In genomic region chr18:46424898-46425297, GRCh38 we compare ENCODE assay signal across 20 cellular contexts.
DNase-seq lines count a peak whose midpoint lies in the region; ATAC-seq and TF ChIP-seq lines count a peak whose summit lies in the region.
"Had no signal": no experiment of that assay in that cellular context is flagged by ENCODE, and none has a peak within 500 bp of the region (broad histone marks: within the 10 kb centered on the region; RNA-seq: fewer than 3 reads in every experiment).

No MANE protein-coding gene starts in this region.

- peaks cover 29% of the 10 kb centered on the region for H3K4me1 Mint-ChIP-seq in GM23338
- H3K4me1 Mint-ChIP-seq: B cell had no signal

- no peaks in the 10 kb centered on the region for H3K9me3 ChIP-seq in SJCRH30 (replicated peaks)
- H3K9me3 ChIP-seq in left lung: no peaks in the 10 kb centered on the region
- H3K9me3 ChIP-seq: spleen had no signal

- peak; percentile 96 for ATAC-seq in GM23338
- ATAC-seq in left lung: peak; percentile 91
- ATAC-seq in GM18873 (IDR thresholded peaks at IDR 0.05; ENCODE audit: low FRiP score, unreplicated experiment): no peak
- no peak for ATAC-seq in HG02840 (IDR thresholded peaks at IDR 0.05; ENCODE audit: low FRiP score, unreplicated experiment)

- H3K4me2 ChIP-seq in GM23338: 0 out of 2 replicates have a peak overlapping the region, but pooled peaks have one; percentile 16
- H3K4me2 ChIP-seq: KMS-11 had no signal

- TF ChIP-seq CTCF in GM23338 (conservative IDR thresholded peaks at IDR 0.05; ENCODE audit: low read depth in 2 of 2): no peak
- TF ChIP-seq CTCF in left lung (IDR thresholded peaks at IDR 0.05): no peak

- DNase-seq in COLO668 (lab: John Stamatoyannopoulos, UW; ENCODE audit: unreplicated experiment) (peak; percentile 76), GM23338 (ENCODE audit: low spot score) (peak; percentile 78), SJCRH30 (peak; percentile 53 to 69), left lung (no peak)
- DNase-seq in stimulated activated naive CD4-positive, alpha-beta T cell (lab: John Stamatoyannopoulos, UW): no peak
- no peak for DNase-seq in central memory CD4-positive, alpha-beta T cell
- DNase-seq: activated CD4-positive, alpha-beta T cell treated with anti-CD3 and anti-CD28 coated beads for 48 hours; activated naive CD8-positive, alpha-beta T cell treated with anti-CD3 and anti-CD28 coated beads for 36 hours; activated T-cell treated with anti-CD3 and anti-CD28 coated beads, Interleukin-2, amount 50 U/mL, for 24 hours; foreskin melanocyte; NCI-H1694; NCI-H82; SHP77 treated with DMSO at 0.1 percent for 48 hours; spleen; stimulated activated naive CD4-positive, alpha-beta T cell treated with Interleukin-2 at 50 U/mL for 16 hours; T1000 had no signal

- intact Hi-C loops in left lung (cut with DNase I): no loop called here

- H3K27me3 Mint-ChIP-seq in GM23338 (ENCODE audit: insufficient read depth, low read depth, poor library complexity): peaks cover 21% of the 10 kb centered on the region
- H3K27me3 Mint-ChIP-seq: activated naive CD8-positive, alpha-beta T cell treated with anti-CD3 and anti-CD28 coated beads for 36 hours; activated T-cell treated with anti-CD3 and anti-CD28 coated beads, Interleukin-2, amount 50 U/mL, for 24 hours had no signal

- H2AFZ ChIP-seq in GM23338: no peak overlapping the region

- H3F3A ChIP-seq in GM23338 (replicated peaks; ENCODE audit: low read depth): no peaks in the 10 kb centered on the region

- H4K20me1 ChIP-seq in GM23338 (replicated peaks; ENCODE audit: insufficient read depth): no peaks in the 10 kb centered on the region

- no peaks in the 10 kb centered on the region for H3K79me2 ChIP-seq in GM23338 (replicated peaks; ENCODE audit: insufficient read depth)

- H3K27ac Mint-ChIP-seq in GM23338: no peak overlapping the region
- H3K27ac Mint-ChIP-seq: activated naive CD8-positive, alpha-beta T cell treated with anti-CD3 and anti-CD28 coated beads for 36 hours; activated T-cell treated with anti-CD3 and anti-CD28 coated beads, Interleukin-2, amount 50 U/mL, for 24 hours; B cell had no signal

- H3K4me3 ChIP-seq in GM23338: no peak overlapping the region
- H3K4me3 ChIP-seq in SJCRH30: no peak overlapping the region
- H3K4me3 ChIP-seq in left lung: no peak overlapping the region
- H3K4me3 ChIP-seq: spleen had no signal

- no peaks in the 10 kb centered on the region for H3K9me3 Mint-ChIP-seq in GM23338
- H3K9me3 Mint-ChIP-seq: activated naive CD8-positive, alpha-beta T cell treated with anti-CD3 and anti-CD28 coated beads for 36 hours; activated T-cell treated with anti-CD3 and anti-CD28 coated beads, Interleukin-2, amount 50 U/mL, for 24 hours had no signal

- no peaks in the 10 kb centered on the region for H3K36me3 ChIP-seq in GM23338 (ENCODE audit: insufficient read depth)
- H3K36me3 ChIP-seq in SJCRH30: no peaks in the 10 kb centered on the region
- H3K36me3 ChIP-seq in left lung: no peaks in the 10 kb centered on the region
- H3K36me3 ChIP-seq: spleen had no signal

- H3K27me3 ChIP-seq in GM23338 (ENCODE audit: insufficient read depth) (no peaks in the 10 kb centered on the region), SJCRH30 (no peaks in the 10 kb centered on the region), left lung (no peaks in the 10 kb centered on the region)
- H3K27me3 ChIP-seq: spleen had no signal

- H3K4me1 ChIP-seq in GM23338 (ENCODE audit: insufficient read depth) (peaks cover 5% of the 10 kb centered on the region), SJCRH30 (peaks cover 8% of the 10 kb centered on the region; the same call in 1 of the 2 replicates), left lung (no peaks in the 10 kb centered on the region)
- H3K4me1 ChIP-seq: spleen had no signal

- H3K36me3 Mint-ChIP-seq in GM23338 (ENCODE audit: low read depth): no peaks in the 10 kb centered on the region; the same call in 2 of the 3 replicates
- H3K36me3 Mint-ChIP-seq: activated naive CD8-positive, alpha-beta T cell treated with anti-CD3 and anti-CD28 coated beads for 36 hours had no signal

- H3K27ac ChIP-seq in GM23338 (ENCODE audit: low read depth) (no peak overlapping the region), SJCRH30 (no peak overlapping the region), left lung (no peak overlapping the region)
- H3K27ac ChIP-seq: KMS-11, spleen had no signal

- H3K9me2 ChIP-seq in GM23338 (ENCODE audit: insufficient read depth): no peaks in the 10 kb centered on the region

- H3K4me3 Mint-ChIP-seq in GM23338: no peak overlapping the region
- H3K4me3 Mint-ChIP-seq: activated naive CD8-positive, alpha-beta T cell treated with anti-CD3 and anti-CD28 coated beads for 36 hours; activated T-cell treated with anti-CD3 and anti-CD28 coated beads, Interleukin-2, amount 50 U/mL, for 24 hours; B cell had no signal

TF ChIP-seq in GM23338, 12 proteins besides CTCF, POLR2A, EP300 and RAD21:
- TF ChIP-seq JUNB (IDR thresholded peaks at IDR 0.05; ENCODE audit: unreplicated experiment) (no peak), ZNF331 (CRISPR knock-in tag; IDR thresholded peaks at IDR 0.05; ENCODE audit: low read depth) (no peak), NANOG (IDR thresholded peaks at IDR 0.05; ENCODE audit: borderline replicate concordance) (no peak), CREB1 (CRISPR knock-in tag; IDR thresholded peaks at IDR 0.05; ENCODE audit: low read depth) (no peak), ZNF114 (CRISPR knock-in tag; IDR thresholded peaks at IDR 0.05) (no peak)

Comparison
In these comparisons a context has a peak if more than half of its experiments do, and no peak if none do; other contexts are left out.
1. DNase-seq: peak in COLO668 (single experiment), GM23338 (single experiment) and SJCRH30 (2 of 2); none in left lung (0 of 2), stimulated activated naive CD4-positive, alpha-beta T cell (0 of 6) and central memory CD4-positive, alpha-beta T cell (single experiment).
2. ATAC-seq: peak in GM23338 (single experiment) and left lung (single experiment); none in GM18873 (single experiment) and HG02840 (single experiment).